ENCODE assay signal across 20 cellular contexts in genomic region chr12:103391103-103391502, GRCh38.
A peak's percentile ranks its signal among the peaks of the same experiment; 100 is the strongest.
DNase-seq lines count a peak whose midpoint lies in the region; ATAC-seq, FAIRE-seq and TF ChIP-seq lines count a peak whose summit lies in the region.
"Had no signal": no experiment of that assay in that cellular context is flagged by ENCODE, and none has a peak within 500 bp of the region (broad histone marks: within the 10 kb centered on the region; RNA-seq: fewer than 3 reads in every experiment).

No MANE protein-coding gene starts in this region.

- no peak overlapping the region for H2AK9ac ChIP-seq in IMR-90 (replicated peaks; ENCODE audit: low read depth, low read length, poor library complexity)

- H3K56ac ChIP-seq in IMR-90 (ENCODE audit: extremely low read depth, insufficient read depth, low read length) (no peak overlapping the region), H1 (replicated peaks; ENCODE audit: insufficient read length, low read depth, low read length) (no peak overlapping the region)

- no peak overlapping the region for H2BK12ac ChIP-seq in H1 (ENCODE audit: low read depth, low read length)

- TF ChIP-seq CTCF in A549 (IDR thresholded peaks at IDR 0.05): no peak
- TF ChIP-seq CTCF in IMR-90 (conservative IDR thresholded peaks at IDR 0.05; ENCODE audit: low read depth, low read length): no peak
- TF ChIP-seq CTCF in OCI-LY3 (IDR thresholded peaks at IDR 0.05; ENCODE audit: low read depth, low read length): no peak
- TF ChIP-seq CTCF in H1 (IDR thresholded peaks at IDR 0.05; ENCODE audit: control extremely low read depth in 1 of 3, insufficient read depth in 1 of 3, low read depth in 1 of 3, low read length in 3 of 3): no peak
- TF ChIP-seq CTCF in sigmoid colon (IDR thresholded peaks at IDR 0.05): no peak

- no peak overlapping the region for H3K23ac ChIP-seq in IMR-90 (ENCODE audit: low read depth, low read length)
- no peak overlapping the region for H3K23ac ChIP-seq in H1 (ENCODE audit: insufficient read length)

- no peaks in the 10 kb centered on the region for H3K27me3 ChIP-seq in IMR-90 (ENCODE audit: control insufficient read depth, insufficient read depth, low read length)
- H3K27me3 ChIP-seq in OCI-LY3 (ENCODE audit: low read depth, low read length): no peaks in the 10 kb centered on the region
- no peaks in the 10 kb centered on the region for H3K27me3 ChIP-seq in H1 (replicated peaks in 1 of 4; ENCODE audit: control insufficient read depth in 3 of 4, extremely low read depth in 1 of 4, insufficient read depth in 3 of 4, low read length in 3 of 4)
- H3K27me3 ChIP-seq in sigmoid colon: no peaks in the 10 kb centered on the region
- H3K27me3 ChIP-seq: BLaER1 had no signal

- H3K36me3 ChIP-seq in IMR-90 (ENCODE audit: control insufficient read depth, insufficient read depth, low read length): no peaks in the 10 kb centered on the region
- peaks cover 35% of the 10 kb centered on the region for H3K36me3 ChIP-seq in OCI-LY3 (replicated peaks; ENCODE audit: low read depth, low read length)
- no peaks in the 10 kb centered on the region for H3K36me3 ChIP-seq in H1 (ENCODE audit: control insufficient read depth in 2 of 4, insufficient read depth in 4 of 4, low read length in 3 of 4)
- H3K36me3 ChIP-seq in sigmoid colon: no peaks in the 10 kb centered on the region
- H3K36me3 ChIP-seq: BLaER1 had no signal

- H4K5ac ChIP-seq in IMR-90 (ENCODE audit: low read depth, low read length): no peak overlapping the region
- no peak overlapping the region for H4K5ac ChIP-seq in H1 (ENCODE audit: insufficient read length, low read depth, low read length)

- H2AFZ ChIP-seq in IMR-90 (replicated peaks; ENCODE audit: low read length, poor library complexity): no peak overlapping the region
- H2AFZ ChIP-seq in OCI-LY3 (ENCODE audit: low read depth, low read length): no peak overlapping the region
- no peak overlapping the region for H2AFZ ChIP-seq in H1 (ENCODE audit: low read length)

- ATAC-seq in A549 (no peak), IMR-90 (ENCODE audit: low read depth) (no peak)
- ATAC-seq: CD8-positive, alpha-beta T cell had no signal

- H3K79me1 ChIP-seq in IMR-90 (ENCODE audit: low read depth in 1 of 2, low read length in 2 of 2): no peaks in the 10 kb centered on the region
- H3K79me1 ChIP-seq in H1 (ENCODE audit: low read depth, low read length): no peaks in the 10 kb centered on the region

- H3K9ac ChIP-seq in IMR-90 (ENCODE audit: low read depth, low read length): no peak overlapping the region
- H3K9ac ChIP-seq in OCI-LY3 (ENCODE audit: low read length): no peak overlapping the region
- no peak overlapping the region for H3K9ac ChIP-seq in H1 (replicated peaks in 1 of 4; ENCODE audit: extremely low read depth in 1 of 4, low read depth in 3 of 4, low read length in 3 of 4)
- H3K9ac ChIP-seq: BLaER1 had no signal

- no peaks in the 10 kb centered on the region for H3K9me1 ChIP-seq in IMR-90 (ENCODE audit: insufficient read depth, low read length)

- H3K4me2 ChIP-seq in A549 (0 out of 3 replicates have a peak overlapping the region, but pooled peaks have one; percentile 12), IMR-90 (ENCODE audit: low read depth, low read length) (no peak overlapping the region), OCI-LY3 (ENCODE audit: low read length) (peak overlapping the region; percentile 5; the same call in 1 of the 2 replicates), H1 (ENCODE audit: insufficient read depth in 1 of 2, low read depth in 2 of 2, low read length in 2 of 2) (no peak overlapping the region)
- H3K4me2 ChIP-seq: BLaER1 had no signal

- WGBS in A549 (ENCODE audit: missing lambda C conversion rate): 47% methylated on average over 4 of the region's 4 CpGs
- WGBS in IMR-90 (ENCODE audit: extremely low coverage in 2 of 2, insufficient read length in 1 of 2), 2 experiments: no CpG with 5 or more reads among the region's 4 CpGs
- WGBS in H1 (ENCODE audit: extremely low coverage in 1 of 2, insufficient coverage in 1 of 2, insufficient read length in 1 of 2, insufficient replicate concordance in 2 of 2, low coverage in 1 of 2, low lambda C conversion rate in 2 of 2, missing lambda C conversion rate in 1 of 2), 2 experiments: 95% methylated on average over 4 of the region's 4 CpGs; no CpG with 5 or more reads in 1 of the 2 experiments
- 87% methylated on average over 4 of the region's 4 CpGs for WGBS in sigmoid colon, 2 donors

- in situ Hi-C loops in IMR-90 (cut with MboI; ENCODE audit: low sequenced_read_pairs): no loop called here

- no peak overlapping the region for H2BK15ac ChIP-seq in IMR-90 (ENCODE audit: low read depth, low read length)
- H2BK15ac ChIP-seq in H1 (ENCODE audit: low read length): no peak overlapping the region

- FAIRE-seq in A549 (lab: Jason Lieb, UNC): no peak
- FAIRE-seq in H1 (lab: Jason Lieb, UNC): no peak
- FAIRE-seq: G401.6, GM12892 had no signal

- POLR2A ChIA-PET in A549 (lab: Yijun Ruan, JAX): no interaction called here
- POLR2A ChIA-PET in IMR-90 (lab: Charles Lee; ENCODE audit: unreplicated experiment): no interaction called here
- POLR2A ChIA-PET in H1 (lab: Charles Lee; ENCODE audit: partially characterized antibody): no interaction called here

- H2BK5ac ChIP-seq in IMR-90 (ENCODE audit: low read depth, low read length, poor library complexity, severe bottlenecking) (no peak overlapping the region), H1 (ENCODE audit: low read depth, low read length) (no peak overlapping the region)

- H3K27ac ChIP-seq in A549 (no peak overlapping the region), IMR-90 (ENCODE audit: insufficient read depth, low read length) (no peak overlapping the region), OCI-LY3 (ENCODE audit: low read length) (no peak overlapping the region), H1 (ENCODE audit: low read depth, low read length) (no peak overlapping the region), sigmoid colon (no peak overlapping the region)
- H3K27ac ChIP-seq: BLaER1, C4-2B had no signal

- DNase-seq in A549 (ENCODE audit: low read depth in 1 of 2, low spot score in 1 of 2) (no peak), IMR-90 (no peak), H1 (ENCODE audit: low read depth in 1 of 2, low spot score in 2 of 2) (no peak), sigmoid colon (no peak), occipital lobe (lab: John Stamatoyannopoulos, UW) (no peak)
- no peak for DNase-seq in activated T-cell treated with anti-CD3 and anti-CD28 coated beads, Interleukin-2, amount 50 U/mL, for 48 hours
- DNase-seq: 8988T; Caco-2; CD4-positive, CD25-positive, alpha-beta regulatory T cell; CD8-positive, alpha-beta T cell; DMS153; DND-41; GOT3; H7; HCEC 1CT had no signal

- H3K23me2 ChIP-seq in H1 (ENCODE audit: low read depth, low read length): no peaks in the 10 kb centered on the region

- TF ChIP-seq RAD21 in A549 (conservative IDR thresholded peaks at IDR 0.05 in 1 of 2, IDR thresholded peaks at IDR 0.05 in 1 of 2) (no peak), IMR-90 (IDR thresholded peaks at IDR 0.05; ENCODE audit: low read length) (no peak), H1 (IDR thresholded peaks at IDR 0.05 in 1 of 2, conservative IDR thresholded peaks at IDR 0.05 in 1 of 2; ENCODE audit: low read depth in 2 of 2, low read length in 2 of 2) (no peak)

- no TSS peak for BruUV-seq in IMR-90 (replicated peaks; lab: Mats Ljungman, UMichigan)

- H2BK20ac ChIP-seq in IMR-90 (ENCODE audit: low read depth, low read length) (no peak overlapping the region), H1 (ENCODE audit: low read length) (no peak overlapping the region)

- H4K20me1 ChIP-seq in IMR-90 (ENCODE audit: insufficient read depth, low read length) (no peaks in the 10 kb centered on the region), OCI-LY3 (ENCODE audit: insufficient read depth, low read length) (no peaks in the 10 kb centered on the region), H1 (replicated peaks in 1 of 2; ENCODE audit: control insufficient read depth in 1 of 2, insufficient read depth in 2 of 2, low read length in 2 of 2) (no peaks in the 10 kb centered on the region)
- H4K20me1 ChIP-seq: BLaER1 had no signal

- no peak for TF ChIP-seq POLR2A in A549 (IDR thresholded peaks at IDR 0.05; ENCODE audit: low read length)
- no peak for TF ChIP-seq POLR2A in IMR-90 (IDR thresholded peaks at IDR 0.05; ENCODE audit: low read depth, low read length)
- TF ChIP-seq POLR2A in H1 (IDR thresholded peaks at IDR 0.05; ENCODE audit: control extremely low read depth in 1 of 2, low read depth in 2 of 2, low read length in 2 of 2): no peak
- no peak for TF ChIP-seq POLR2A in sigmoid colon (IDR thresholded peaks at IDR 0.05)

- TF ChIP-seq EP300 in A549 (IDR thresholded peaks at IDR 0.05) (no peak), H1 (IDR thresholded peaks at IDR 0.05; ENCODE audit: borderline replicate concordance in 1 of 2, low read depth in 2 of 2, low read length in 2 of 2) (no peak), sigmoid colon (IDR thresholded peaks at IDR 0.05) (no peak)

- intact Hi-C loops in IMR-90 (cut with micrococcal nuclease): no loop called here
- intact Hi-C loops in sigmoid colon (cut with DNase I): no loop called here

- H3K4me3 ChIP-seq in A549 (no peak overlapping the region), IMR-90 (ENCODE audit: insufficient read depth, low read depth, low read length) (no peak overlapping the region), OCI-LY3 (ENCODE audit: low read length) (no peak overlapping the region), H1 (ENCODE audit: extremely low read depth in 1 of 4, insufficient read depth in 2 of 4, low read depth in 3 of 4, low read length in 4 of 4) (no peak overlapping the region), sigmoid colon (no peak overlapping the region)
- H3K4me3 ChIP-seq: BLaER1 had no signal

- H3K14ac ChIP-seq in IMR-90 (replicated peaks; ENCODE audit: low read depth, low read length): no peak overlapping the region
- H3K14ac ChIP-seq in H1 (ENCODE audit: insufficient read length): no peak overlapping the region

- no peaks in the 10 kb centered on the region for H3K79me2 ChIP-seq in OCI-LY3 (ENCODE audit: low read length)
- H3K79me2 ChIP-seq in H1 (ENCODE audit: control insufficient read depth in 1 of 2, insufficient read depth in 2 of 2, low read length in 2 of 2): no peaks in the 10 kb centered on the region

- H2AK5ac ChIP-seq in IMR-90 (ENCODE audit: low read depth, low read length) (no peak overlapping the region), H1 (ENCODE audit: low read depth, low read length) (no peak overlapping the region)

- H3K18ac ChIP-seq in IMR-90 (ENCODE audit: low read depth, low read length): no peak overlapping the region
- H3K18ac ChIP-seq in H1 (ENCODE audit: extremely low read depth, low read length): no peak overlapping the region

- H4K8ac ChIP-seq in IMR-90 (ENCODE audit: low read depth in 2 of 2, low read length in 2 of 2) (no peak overlapping the region), H1 (ENCODE audit: extremely low read depth, insufficient read depth, low read length) (no peak overlapping the region)

- no peak overlapping the region for H4K91ac ChIP-seq in IMR-90 (ENCODE audit: insufficient read depth, low read depth, low read length)
- no peak overlapping the region for H4K91ac ChIP-seq in H1 (replicated peaks; ENCODE audit: insufficient read length, low read length)

- H3K4ac ChIP-seq in IMR-90 (ENCODE audit: low read depth, low read length) (no peak overlapping the region), H1 (replicated peaks; ENCODE audit: insufficient read length, low read depth, low read length) (no peak overlapping the region)

- no peaks in the 10 kb centered on the region for H3K4me1 ChIP-seq in A549
- no peaks in the 10 kb centered on the region for H3K4me1 ChIP-seq in IMR-90 (ENCODE audit: control insufficient read depth, insufficient read depth, low read length)
- H3K4me1 ChIP-seq in OCI-LY3 (ENCODE audit: low read length): peaks cover 31% of the 10 kb centered on the region
- no peaks in the 10 kb centered on the region for H3K4me1 ChIP-seq in H1 (replicated peaks in 1 of 4; ENCODE audit: control insufficient read depth in 3 of 4, insufficient read depth in 4 of 4, low read length in 3 of 4)
- H3K4me1 ChIP-seq in sigmoid colon: no peaks in the 10 kb centered on the region
- H3K4me1 ChIP-seq: BLaER1, Caco-2 had no signal

- peaks cover 4% of the 10 kb centered on the region; the same call in 1 of the 3 replicates for H3K9me3 ChIP-seq in A549
- H3K9me3 ChIP-seq in IMR-90 (ENCODE audit: control insufficient read depth, insufficient read depth, low read length): peaks cover 19% of the 10 kb centered on the region
- H3K9me3 ChIP-seq in OCI-LY3 (ENCODE audit: insufficient read depth, low read length): peaks cover 9% of the 10 kb centered on the region; the same call in 1 of the 2 replicates
- H3K9me3 ChIP-seq in H1 (ENCODE audit: insufficient read depth in 2 of 2, low read depth in 1 of 2, low read length in 1 of 2): peaks cover 0 to 3% of the 10 kb centered on the region in 2 experiments; a peak in 1 of 4 replicates
- peaks cover 0 to 4% (median 0%) of the 10 kb centered on the region in 4 donors for H3K9me3 ChIP-seq in sigmoid colon
- H3K9me3 ChIP-seq: BLaER1, Caco-2 had no signal

- no peak overlapping the region for H2BK120ac ChIP-seq in IMR-90 (ENCODE audit: low read depth, low read length)
- H2BK120ac ChIP-seq in H1 (replicated peaks; ENCODE audit: low read depth, low read length): no peak overlapping the region

- CTCF ChIA-PET in A549 (lab: Yijun Ruan, JAX): no interaction called here
- CTCF ChIA-PET in IMR-90 (lab: Yijun Ruan, JAX): no interaction called here
- CTCF ChIA-PET in H1 (lab: Charles Lee; ENCODE audit: partially characterized antibody): no interaction called here

- dilution Hi-C loops in IMR-90 (cut with HindIII; ENCODE audit: low sequenced_read_pairs, unreplicated experiment): no loop called here

Comparison
In these comparisons a context has a peak if more than half of its experiments do, and no peak if none do; other contexts are left out.
1. H3K4me2 ChIP-seq: peak in A549 (single experiment) and OCI-LY3 (single experiment); none in IMR-90 (single experiment) and H1 (0 of 2).
2. Of the 18 proteins assayed by ChIP-seq in both H1 and A549: peak only in H1: none; only in A549: none; in both: MAFK; in neither: 17.